In genomic region chr20:57048027-57048869, GRCh38 we compare ENCODE assay signal across 8 cellular contexts.
DNase-seq lines count a peak whose midpoint lies in the region; ATAC-seq and TF ChIP-seq lines count a peak whose summit lies in the region.

No MANE protein-coding gene starts in this region.

- no peaks in the 10 kb centered on the region for H3K79me2 ChIP-seq in PC-9 (ENCODE audit: low read depth)

- peaks cover 27% of the 10 kb centered on the region for H3K4me1 ChIP-seq in PC-9 (replicated peaks; ENCODE audit: insufficient read depth)
- peaks cover 4 to 11% of the 10 kb centered on the region in 2 donors for H3K4me1 ChIP-seq in esophagus (ENCODE audit: control insufficient read depth in 2 of 2, insufficient read depth in 2 of 2, low read length in 1 of 2)
- H3K4me1 ChIP-seq in psoas muscle: no peaks in the 10 kb centered on the region

- peaks cover 34% of the 10 kb centered on the region for H3F3A ChIP-seq in PC-9 (ENCODE audit: insufficient read depth, low read depth)

- H3K9me3 ChIP-seq in PC-9 (ENCODE audit: insufficient read depth, low read depth) (no peaks in the 10 kb centered on the region), esophagus (ENCODE audit: control insufficient read depth in 2 of 2, insufficient read depth in 1 of 2, low read depth in 1 of 2, low read length in 1 of 2) (no peaks in the 10 kb centered on the region), psoas muscle (no peaks in the 10 kb centered on the region)

- H3K36me3 ChIP-seq in BJ (ENCODE audit: control insufficient read depth, insufficient read depth, low read length) (no peaks in the 10 kb centered on the region), PC-9 (ENCODE audit: low read depth) (no peaks in the 10 kb centered on the region), esophagus (ENCODE audit: control insufficient read depth in 2 of 2, insufficient read depth in 2 of 2, low read length in 1 of 2) (no peaks in the 10 kb centered on the region), psoas muscle (ENCODE audit: insufficient read depth in 1 of 2, low read depth in 1 of 2) (no peaks in the 10 kb centered on the region)

- peak; percentile 73 for TF ChIP-seq CTCF in BJ (IDR thresholded peaks at IDR 0.05; ENCODE audit: insufficient read depth, low read depth, low read length)
- TF ChIP-seq CTCF in PC-9 (conservative IDR thresholded peaks at IDR 0.05): peak; percentile 95
- TF ChIP-seq CTCF in psoas muscle (IDR thresholded peaks at IDR 0.05): peak; percentile 27

- peak overlapping the region; percentile 66 for H2AFZ ChIP-seq in PC-9

- intact Hi-C loops in PC-9 (cut with micrococcal nuclease; ENCODE audit: unreplicated experiment): loop anchor here (1.0 to 5.0 kb wide), 2 partner anchors 421 to 498 kb away; partner anchors contain the start of gene TFAP2C
- intact Hi-C loops in psoas muscle (cut with DNase I): no loop called here

- DNase-seq in BJ (ENCODE audit: low read depth) (no peak), PC-9 (peak; percentile 47 to 89), psoas muscle (no peak), OCI-M2 (lab: John Stamatoyannopoulos, UW; ENCODE audit: unreplicated experiment) (no peak), DMS79 treated with DMSO at 0.1 percent for 48 hours (lab: John Stamatoyannopoulos, UW) (no peak)

- no peaks in the 10 kb centered on the region for H4K20me1 ChIP-seq in PC-9 (ENCODE audit: insufficient read depth)

- H3K27ac ChIP-seq in PC-9: peak overlapping the region; percentile 85
- H3K27ac ChIP-seq in esophagus (ENCODE audit: low read depth in 2 of 2, low read length in 1 of 2): peak overlapping the region; percentile 72 to 80
- no peak overlapping the region for H3K27ac ChIP-seq in psoas muscle

- H3K4me2 ChIP-seq in PC-9: peak overlapping the region; percentile 80

- 33 to 37% methylated on average over 14 of the region's 14 CpGs for WGBS in esophagus, 2 donors
- 49 to 52% (median 50%) methylated on average over 14 of the region's 14 CpGs for WGBS in psoas muscle, 3 donors

- H3K9me2 ChIP-seq in PC-9 (ENCODE audit: insufficient read depth): no peaks in the 10 kb centered on the region

- H3K4me3 ChIP-seq in BJ (ENCODE audit: low read depth, low read length) (no peak overlapping the region), PC-9 (peak overlapping the region; percentile 34; the same call in 1 of the 2 replicates), esophagus (ENCODE audit: low read depth in 1 of 2, low read length in 2 of 2) (no peak overlapping the region), psoas muscle (no peak overlapping the region)

- BruUV-seq in PC-9 (replicated peaks; lab: Mats Ljungman, UMichigan): no TSS peak

- CTCF ChIA-PET in BJ (lab: Yijun Ruan, JAX): interaction anchor here (0.6 to 4.1 kb wide), 6 partner anchors 9 to 498 kb away, joined by 3 to 18 read pairs (median 3); no protein-coding TSS in a partner anchor
- CTCF ChIA-PET in PC-9 (lab: Charles Lee): no interaction called here

- peak; percentile 62 for ATAC-seq in GM18519 (IDR thresholded peaks at IDR 0.05; ENCODE audit: low FRiP score, unreplicated experiment)
- ATAC-seq in psoas muscle: no peak
- ATAC-seq in HG02852 (IDR thresholded peaks at IDR 0.05; ENCODE audit: unreplicated experiment): no peak

- POLR2A ChIA-PET in BJ (lab: Charles Lee): no interaction called here
- POLR2A ChIA-PET in PC-9 (lab: Charles Lee; ENCODE audit: unreplicated experiment): interaction anchor here (0.6 kb wide), 1 partner anchor 572 kb away, joined by 4 read pairs; no protein-coding TSS in a partner anchor

- H3K27me3 ChIP-seq in BJ (ENCODE audit: control insufficient read depth, insufficient read depth, low read length) (no peaks in the 10 kb centered on the region), PC-9 (ENCODE audit: insufficient read depth, low read depth) (no peaks in the 10 kb centered on the region), esophagus (ENCODE audit: control insufficient read depth in 1 of 2, insufficient read depth in 2 of 2, low read length in 2 of 2) (no peaks in the 10 kb centered on the region), psoas muscle (ENCODE audit: insufficient read depth in 3 of 3, low read length in 2 of 3) (peaks cover 0 to 2% (median 0%) of the 10 kb centered on the region in 3 donors)

Comparison
In these comparisons a context has a peak if more than half of its experiments do, and no peak if none do; other contexts are left out.
1. DNase-seq: peak in PC-9 (2 of 2); none in BJ (single experiment), psoas muscle (0 of 2), OCI-M2 (single experiment) and DMS79 treated with DMSO at 0.1 percent for 48 hours (single experiment).
2. CTCF ChIP-seq: peak in every context shown above with its lines; median percentile 95 in PC-9; 73 in BJ; 27 in psoas muscle.